ENCODE assay signal across 20 cellular contexts in the genomic region with DNA sequence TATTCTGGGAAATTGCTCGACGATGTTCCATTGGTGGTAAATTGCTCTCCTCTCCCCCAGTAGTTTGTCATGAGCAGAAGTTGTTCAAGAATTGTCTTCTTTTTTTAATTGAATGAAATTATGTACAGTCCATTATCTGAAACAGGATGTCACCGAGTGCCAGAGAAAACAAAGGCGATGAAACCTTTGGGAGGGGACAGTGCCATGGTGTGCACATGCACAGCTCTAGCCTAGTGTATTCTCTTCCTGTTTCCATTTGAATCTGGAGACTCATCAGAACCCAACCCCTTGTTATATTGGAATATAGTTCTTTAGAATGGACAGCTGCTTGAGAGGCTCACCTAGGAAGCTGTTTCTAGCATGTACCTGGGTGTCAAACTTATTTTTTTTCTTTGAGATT.
"Had no signal": no experiment of that assay in that cellular context is flagged by ENCODE, and none has a peak within 500 bp of the region (broad histone marks: within the 10 kb centered on the region; RNA-seq: fewer than 3 reads in every experiment).

No MANE protein-coding gene starts in this region.

- H3K9me3 Mint-ChIP-seq: dendritic cell treated with granulocyte-macrophage colony-stimulating factor and Interleukin-4, amounts not matched to agents 40 ng/mL and 50 ng/mL, for 4 days; effector memory CD8-positive, alpha-beta T cell; nephron; neural progenitor cell; stimulated activated effector memory CD8-positive, alpha-beta T cell treated with anti-CD3 and anti-CD28 coated beads, Interleukin-12 subunit alpha, Interleukin-12 subunit beta, amount 100 ng/mL, for 72 hours had no signal

- H3K4me1 Mint-ChIP-seq: nephron, neural progenitor cell had no signal

- H3K4me3 Mint-ChIP-seq: dendritic cell treated with granulocyte-macrophage colony-stimulating factor and Interleukin-4, amounts not matched to agents 40 ng/mL and 50 ng/mL, for 4 days; effector memory CD8-positive, alpha-beta T cell; nephron; neural progenitor cell; stimulated activated effector memory CD8-positive, alpha-beta T cell treated with anti-CD3 and anti-CD28 coated beads, Interleukin-12 subunit alpha, Interleukin-12 subunit beta, amount 100 ng/mL, for 72 hours had no signal

- H3K27me3 ChIP-seq: colonic mucosa, hepatocyte, neural progenitor cell, sigmoid colon, stomach, thyroid gland, vagina had no signal

- DNase-seq: colonic mucosa; effector memory CD8-positive, alpha-beta T cell; kidney; lower lobe of right lung; sigmoid colon; stimulated activated CD4-positive, alpha-beta T cell treated with anti-CD3 and anti-CD28 coated beads, Interleukin-2, amount 100 ng/mL, for 24 hours; stimulated activated CD4-positive, alpha-beta T cell treated with anti-CD3 and anti-CD28 coated beads, Interleukin-4, amount 100 ng/mL, for 24 hours; stimulated activated naive CD4-positive, alpha-beta T cell treated with Interleukin-2 at 50 U/mL for 16 hours; stomach; thyroid gland; trophoblast cell had no signal

- ATAC-seq: effector memory CD8-positive, alpha-beta T cell; left lobe of liver; lower lobe of right lung; stimulated activated effector memory CD8-positive, alpha-beta T cell treated with anti-CD3 and anti-CD28 coated beads, Interleukin-12 subunit alpha, Interleukin-12 subunit beta, amount 100 ng/mL, for 72 hours had no signal

- H3K27ac Mint-ChIP-seq: dendritic cell treated with granulocyte-macrophage colony-stimulating factor and Interleukin-4, amounts not matched to agents 40 ng/mL and 50 ng/mL, for 4 days; nephron; neural progenitor cell; progenitor cell of endocrine pancreas; stimulated activated effector memory CD8-positive, alpha-beta T cell treated with anti-CD3 and anti-CD28 coated beads, Interleukin-12 subunit alpha, Interleukin-12 subunit beta, amount 100 ng/mL, for 72 hours had no signal

- H3K27me3 Mint-ChIP-seq: dendritic cell treated with granulocyte-macrophage colony-stimulating factor and Interleukin-4, amounts not matched to agents 40 ng/mL and 50 ng/mL, for 4 days; effector memory CD8-positive, alpha-beta T cell; progenitor cell of endocrine pancreas had no signal

- H3K9me3 ChIP-seq: colonic mucosa, lower lobe of right lung, sigmoid colon, stomach, thyroid gland, vagina had no signal

- H3K4me1 ChIP-seq: colonic mucosa, lower lobe of right lung, parathyroid adenoma, stomach, thyroid gland, vagina had no signal

- H3K4me3 ChIP-seq: colonic mucosa, hepatocyte, lower lobe of right lung, neural progenitor cell, sigmoid colon, stomach, thyroid gland, vagina had no signal

- H3K27ac ChIP-seq: colonic mucosa, hepatocyte, lower lobe of right lung, neural progenitor cell, parathyroid adenoma, sigmoid colon, stomach, thyroid gland, vagina had no signal
